10 cellular contexts compared by ENCODE assay signal in the genomic region with DNA sequence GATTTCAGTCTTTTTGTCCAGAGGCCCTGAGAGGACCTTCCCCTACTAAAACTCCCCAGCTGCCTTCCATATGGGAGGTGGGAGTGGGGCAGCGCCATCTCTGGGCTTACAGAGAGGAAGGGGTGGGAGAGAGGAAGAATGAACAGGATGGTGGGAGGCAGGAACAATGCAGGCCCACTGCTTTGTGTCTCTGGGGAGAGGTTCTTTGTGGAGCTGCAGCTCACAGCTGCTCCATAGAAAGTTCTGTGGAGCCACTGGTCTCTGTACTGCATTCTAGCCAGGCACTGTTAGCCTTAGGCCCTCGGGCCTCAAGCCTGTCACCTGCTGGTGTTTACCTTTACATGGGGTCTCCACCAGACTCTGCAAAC. TPM values are rescaled to one million over a fixed set of nuclear protein-coding genes. Genes with fewer than 3 reads are reported as not detected.
DNase-seq lines count a peak whose midpoint lies in the region; ATAC-seq, FAIRE-seq and TF ChIP-seq lines count a peak whose summit lies in the region.
"Had no signal": no experiment of that assay in that cellular context is flagged by ENCODE, and none has a peak within 500 bp of the region (broad histone marks: within the 10 kb centered on the region; RNA-seq: fewer than 3 reads in every experiment).

No MANE protein-coding gene starts in this region.

- H3K4me3 ChIP-seq in hepatocyte (no peak overlapping the region), sigmoid colon (no peak overlapping the region), Karpas-422 (ENCODE audit: low read length) (no peak overlapping the region)

- ATAC-seq in GM18519 (IDR thresholded peaks at IDR 0.05; ENCODE audit: low FRiP score, unreplicated experiment) (no peak), SK-N-SH treated with all-trans-retinoic acid at 6 μM for 48 hours (no peak)

- H3K9me2 ChIP-seq in hepatocyte (replicated peaks; ENCODE audit: insufficient read depth) (no peaks in the 10 kb centered on the region), Karpas-422 (replicated peaks; ENCODE audit: insufficient read depth, low read length) (no peaks in the 10 kb centered on the region)

- H2AFZ ChIP-seq in hepatocyte: no peak overlapping the region
- H2AFZ ChIP-seq in Karpas-422 (ENCODE audit: low read length): no peak overlapping the region

- H4K20me1 ChIP-seq in hepatocyte (ENCODE audit: insufficient read depth, poor library complexity, severe bottlenecking) (no peaks in the 10 kb centered on the region), Karpas-422 (ENCODE audit: insufficient read depth, low read depth, low read length) (no peaks in the 10 kb centered on the region)

- no peak for TF ChIP-seq EP300 in sigmoid colon (IDR thresholded peaks at IDR 0.05)

- H3K27me3 ChIP-seq in hepatocyte (no peaks in the 10 kb centered on the region), sigmoid colon (no peaks in the 10 kb centered on the region), Karpas-422 (ENCODE audit: low read length) (no peaks in the 10 kb centered on the region)

- no peak for TF ChIP-seq CTCF in hepatocyte (IDR thresholded peaks at IDR 0.05; ENCODE audit: poor library complexity)
- no peak for TF ChIP-seq CTCF in sigmoid colon (IDR thresholded peaks at IDR 0.05)

- H3K79me2 ChIP-seq in hepatocyte: peaks cover 2% of the 10 kb centered on the region
- H3K79me2 ChIP-seq in Karpas-422 (ENCODE audit: low read length): no peaks in the 10 kb centered on the region

- H3K4me1 ChIP-seq in hepatocyte (ENCODE audit: insufficient read depth) (peaks cover 47% of the 10 kb centered on the region), sigmoid colon (peaks cover 0 to 64% (median 56%) of the 10 kb centered on the region in 4 donors), Karpas-422 (ENCODE audit: low read length) (peaks cover 7% of the 10 kb centered on the region)

- peak; percentile 58 for DNase-seq in DMS53 treated with DMSO at 0.1 percent for 48 hours (lab: John Stamatoyannopoulos, UW; ENCODE audit: unreplicated experiment)
- DNase-seq in NCI-H82 (lab: John Stamatoyannopoulos, UW): peak; percentile 86
- no peak for DNase-seq in hepatocyte (ENCODE audit: low spot score)
- no peak for DNase-seq in sigmoid colon
- DNase-seq in Karpas-422: no peak
- DNase-seq in GM19239 (ENCODE audit: insufficient read length, low spot score): no peak
- DNase-seq: DND-41 had no signal

- FAIRE-seq in GM19239 (lab: Jason Lieb, UNC): no peak

- no peak overlapping the region for H3K9ac ChIP-seq in Karpas-422 (ENCODE audit: low read length)

- no peaks in the 10 kb centered on the region for H3K9me3 ChIP-seq in hepatocyte (ENCODE audit: low read depth)
- H3K9me3 ChIP-seq in sigmoid colon: no peaks in the 10 kb centered on the region
- H3K9me3 ChIP-seq in Karpas-422 (ENCODE audit: low read length): no peaks in the 10 kb centered on the region

- no peak for TF ChIP-seq POLR2A in sigmoid colon (IDR thresholded peaks at IDR 0.05)

- 47% methylated on average over 2 of the region's 2 CpGs for WGBS in hepatocyte (ENCODE audit: low lambda C conversion rate, missing lambda C conversion rate)
- 60 to 62% methylated on average over 2 of the region's 2 CpGs for WGBS in sigmoid colon, 2 donors

- H3K27ac ChIP-seq in hepatocyte (peak overlapping the region; percentile 79), sigmoid colon (peak overlapping the region; percentile 64 to 84 (median 75)), Karpas-422 (ENCODE audit: low read length) (no peak overlapping the region)

- H3K36me3 ChIP-seq in hepatocyte (replicated peaks; ENCODE audit: insufficient read depth, low read depth) (no peaks in the 10 kb centered on the region), sigmoid colon (peaks cover 0 to 14% (median 0%) of the 10 kb centered on the region in 4 donors), Karpas-422 (ENCODE audit: insufficient read depth, low read length) (no peaks in the 10 kb centered on the region)

- no peak overlapping the region for H3K4me2 ChIP-seq in hepatocyte
- H3K4me2 ChIP-seq in Karpas-422 (ENCODE audit: low read depth, low read length, poor library complexity, severe bottlenecking): no peak overlapping the region

- intact Hi-C loops in sigmoid colon (cut with DNase I): no loop called here

TF ChIP-seq in SK-N-SH treated with all-trans-retinoic acid at 6 μM for 48 hours, 23 proteins besides CTCF, POLR2A, EP300 and RAD21:
- TF ChIP-seq ZNF70 (CRISPR knock-in tag; IDR thresholded peaks at IDR 0.05) (no peak), SNAI2 (CRISPR knock-in tag; IDR thresholded peaks at IDR 0.05) (no peak), GLIS3 (CRISPR knock-in tag; IDR thresholded peaks at IDR 0.05) (no peak)
- TF ChIP-seq, protein P1, sequence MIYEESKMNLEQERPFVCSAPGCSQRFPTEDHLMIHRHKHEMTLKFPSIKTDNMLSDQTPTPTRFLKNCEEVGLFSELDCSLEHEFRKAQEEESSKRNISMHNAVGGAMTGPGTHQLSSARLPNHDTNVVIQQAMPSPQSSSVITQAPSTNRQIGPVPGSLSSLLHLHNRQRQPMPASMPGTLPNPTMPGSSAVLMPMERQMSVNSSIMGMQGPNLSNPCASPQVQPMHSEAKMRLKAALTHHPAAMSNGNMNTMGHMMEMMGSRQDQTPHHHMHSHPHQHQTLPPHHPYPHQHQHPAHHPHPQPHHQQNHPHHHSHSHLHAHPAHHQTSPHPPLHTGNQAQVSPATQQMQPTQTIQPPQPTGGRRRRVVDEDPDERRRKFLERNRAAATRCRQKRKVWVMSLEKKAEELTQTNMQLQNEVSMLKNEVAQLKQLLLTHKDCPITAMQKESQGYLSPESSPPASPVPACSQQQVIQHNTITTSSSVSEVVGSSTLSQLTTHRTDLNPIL (CRISPR knock-in tag; IDR thresholded peaks at IDR 0.05; ENCODE audit: low read depth): no peak

RNA-seq across cellular contexts. Expression of gene A3GALT2, which starts 43.7 kb away (rescaled TPM):
- total RNA-seq in hepatocyte (not detected in 2 replicates), sigmoid colon (not detected)
- polyA plus RNA-seq in hepatocyte (not detected in 2 replicates), sigmoid colon (not detected)
- total RNA-seq in Karpas-422 (2014; rRNA removed; shearing (Covaris generic); ENCODE audit: low replicate concordance): 0.47 TPM in 1 of 2 replicates, not detected in the other
- total RNA-seq: dermis blood vessel endothelial cell had no signal

Comparison
In these comparisons a context has a peak if more than half of its experiments do, and no peak if none do; other contexts are left out.
1. DNase-seq: peak in DMS53 treated with DMSO at 0.1 percent for 48 hours (single experiment) and NCI-H82 (single experiment); none in hepatocyte (single experiment), sigmoid colon (single experiment), Karpas-422 (single experiment) and GM19239 (single experiment).